Comparison of ENCODE assay signal across 33 cellular contexts in the genomic region with DNA sequence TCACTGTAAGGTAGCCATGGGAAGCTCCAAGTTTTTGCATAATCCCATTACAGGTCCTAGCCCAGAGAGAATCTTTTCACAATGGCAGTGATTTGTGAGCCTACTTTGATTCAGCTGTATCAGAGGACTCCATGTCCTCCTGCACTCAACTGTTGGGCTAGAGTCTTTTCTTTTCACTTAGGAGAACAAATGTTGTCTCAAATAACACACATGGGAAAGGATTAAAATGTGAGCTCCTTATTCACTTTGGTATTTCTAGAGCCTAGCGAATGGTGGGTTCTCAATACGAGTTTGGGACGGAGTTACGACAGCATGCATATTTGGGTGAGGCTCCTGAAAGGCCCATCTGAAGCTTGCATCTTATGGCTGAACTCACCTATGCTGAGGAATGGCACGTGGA.
DNase-seq lines count a peak whose midpoint lies in the region; ATAC-seq and TF ChIP-seq lines count a peak whose summit lies in the region.
"Had no signal": no experiment of that assay in that cellular context is flagged by ENCODE, and none has a peak within 500 bp of the region (broad histone marks: within the 10 kb centered on the region; RNA-seq: fewer than 3 reads in every experiment).

No MANE protein-coding gene starts in this region.

- H3K27ac ChIP-seq in neural progenitor cell: no peak overlapping the region
- H3K27ac ChIP-seq: 22Rv1; A549; BLaER1; BLaER1 treated with 17β-estradiol and CSF1 and Interleukin-3, amounts not matched to agents 10 nM and 100 nM; C4-2B had no signal

- no peak overlapping the region for H3K9ac ChIP-seq in neural progenitor cell
- H3K9ac ChIP-seq: BLaER1; BLaER1 treated with 17β-estradiol and CSF1 and Interleukin-3, amounts not matched to agents 10 nM and 100 nM had no signal

- H3K27me3 ChIP-seq in HAP-1 (ENCODE audit: low read depth): no peaks in the 10 kb centered on the region
- no peaks in the 10 kb centered on the region for H3K27me3 ChIP-seq in neural progenitor cell
- H3K27me3 ChIP-seq: BE2C; BLaER1; BLaER1 treated with 17β-estradiol and CSF1 and Interleukin-3, amounts not matched to agents 10 nM and 100 nM had no signal

- H3K4me1 ChIP-seq in HAP-1 (peaks cover 51% of the 10 kb centered on the region), neural progenitor cell (peaks cover 11% of the 10 kb centered on the region), mucosa of descending colon (ENCODE audit: low read depth) (no peaks in the 10 kb centered on the region)
- H3K4me1 ChIP-seq: A549, BE2C, BLaER1, Caco-2 had no signal

- ATAC-seq in mucosa of descending colon: no peak
- ATAC-seq: A549; CD8-positive, alpha-beta T cell had no signal

- intact Hi-C loops in mucosa of descending colon (cut with DNase I, micrococcal nuclease): no loop called here

- no peaks in the 10 kb centered on the region for H3K79me2 ChIP-seq in neural progenitor cell (ENCODE audit: low read depth)

- H3K36me3 ChIP-seq in HAP-1 (replicated peaks) (no peaks in the 10 kb centered on the region), neural progenitor cell (no peaks in the 10 kb centered on the region), mucosa of descending colon (ENCODE audit: low read depth) (no peaks in the 10 kb centered on the region)
- H3K36me3 ChIP-seq: BE2C; BLaER1; BLaER1 treated with 17β-estradiol and CSF1 and Interleukin-3, amounts not matched to agents 10 nM and 100 nM had no signal

- peaks cover 2% of the 10 kb centered on the region for H3K4me1 Mint-ChIP-seq in neural progenitor cell
- H3K4me1 Mint-ChIP-seq in glutamatergic neuron (ENCODE audit: low read depth, unreplicated experiment): peaks cover 3% of the 10 kb centered on the region
- H3K4me1 Mint-ChIP-seq: B cell; CD14-positive monocyte; CD4-positive, alpha-beta memory T cell; CD4-positive, CD25-positive, alpha-beta regulatory T cell; CD8-positive, alpha-beta memory T cell had no signal

- in situ Hi-C loops in HAP-1 (cut with MboI; ENCODE audit: low sequenced_read_pairs): no loop called here

- no peaks in the 10 kb centered on the region for H4K20me1 ChIP-seq in neural progenitor cell (ENCODE audit: low read depth)
- H4K20me1 ChIP-seq: BLaER1; BLaER1 treated with 17β-estradiol and CSF1 and Interleukin-3, amounts not matched to agents 10 nM and 100 nM had no signal

- H3K36me3 Mint-ChIP-seq in neural progenitor cell (no peaks in the 10 kb centered on the region), glutamatergic neuron (ENCODE audit: unreplicated experiment) (no peaks in the 10 kb centered on the region)
- H3K36me3 Mint-ChIP-seq: CD14-positive monocyte; CD4-positive, alpha-beta memory T cell; CD4-positive, CD25-positive, alpha-beta regulatory T cell; CD8-positive, alpha-beta T cell had no signal

- peak; percentile 66 for DNase-seq in NCI-H82 (lab: John Stamatoyannopoulos, UW)
- DNase-seq in NCI-H82 treated with DMSO at 0.1 percent for 48 hours (lab: John Stamatoyannopoulos, UW; ENCODE audit: unreplicated experiment): no peak
- peak; percentile 50 to 80 for DNase-seq in HAP-1 (ENCODE audit: low spot score in 2 of 2)
- DNase-seq in neural progenitor cell (ENCODE audit: low spot score): no peak
- no peak for DNase-seq in glutamatergic neuron
- no peak for DNase-seq in mucosa of descending colon
- DNase-seq: 8988T; ACHN; AML-193; BE2C; C1 segment of cervical spinal cord; Caco-2; Calu3; CD4-positive, alpha-beta memory T cell; CD4-positive, alpha-beta T cell; CD4-positive, CD25-positive, alpha-beta regulatory T cell; CD8-positive, alpha-beta memory T cell; CD8-positive, alpha-beta T cell; COR-L47; DMS 273 treated with DMSO at 0.1 percent for 48 hours; DMS153; DMS53; DMS79; DMS79 treated with DMSO at 0.1 percent for 48 hours; DND-41; EL had no signal

- H2AFZ ChIP-seq in neural progenitor cell (replicated peaks): peak overlapping the region; percentile 68

- H3K4me3 ChIP-seq in HAP-1 (no peak overlapping the region), neural progenitor cell (no peak overlapping the region), mucosa of descending colon (no peak overlapping the region)
- H3K4me3 ChIP-seq: A549; BLaER1; BLaER1 treated with 17β-estradiol and CSF1 and Interleukin-3, amounts not matched to agents 10 nM and 100 nM had no signal

- H3K27ac Mint-ChIP-seq in neural progenitor cell: no peak overlapping the region
- no peak overlapping the region for H3K27ac Mint-ChIP-seq in glutamatergic neuron (ENCODE audit: unreplicated experiment)
- H3K27ac Mint-ChIP-seq: B cell; CD14-positive monocyte; CD4-positive, alpha-beta T cell; CD4-positive, CD25-positive, alpha-beta regulatory T cell; CD8-positive, alpha-beta memory T cell; CD8-positive, alpha-beta T cell had no signal

- TF ChIP-seq CTCF in neural progenitor cell (IDR thresholded peaks at IDR 0.05) (no peak), glutamatergic neuron (IDR thresholded peaks at IDR 0.05; ENCODE audit: partially characterized antibody, unreplicated experiment) (no peak), mucosa of descending colon (IDR thresholded peaks at IDR 0.05) (no peak)

- H3F3A ChIP-seq in neural progenitor cell (ENCODE audit: low read depth): no peaks in the 10 kb centered on the region

- H3K9me3 Mint-ChIP-seq in neural progenitor cell (no peaks in the 10 kb centered on the region), glutamatergic neuron (ENCODE audit: unreplicated experiment) (no peaks in the 10 kb centered on the region)
- H3K9me3 Mint-ChIP-seq: CD4-positive, alpha-beta T cell; CD8-positive, alpha-beta T cell had no signal

- H3K4me2 ChIP-seq in neural progenitor cell: peak overlapping the region; percentile 17
- H3K4me2 ChIP-seq: A549; BLaER1; BLaER1 treated with 17β-estradiol and CSF1 and Interleukin-3, amounts not matched to agents 10 nM and 100 nM had no signal

- no peak overlapping the region for H3K4me3 Mint-ChIP-seq in neural progenitor cell
- H3K4me3 Mint-ChIP-seq in glutamatergic neuron (ENCODE audit: unreplicated experiment): no peak overlapping the region
- H3K4me3 Mint-ChIP-seq: B cell; CD14-positive monocyte; CD4-positive, alpha-beta memory T cell; CD4-positive, alpha-beta T cell; CD4-positive, CD25-positive, alpha-beta regulatory T cell; CD8-positive, alpha-beta memory T cell; CD8-positive, alpha-beta T cell had no signal

- H3K9me3 ChIP-seq in HAP-1: no peaks in the 10 kb centered on the region
- H3K9me3 ChIP-seq in neural progenitor cell (ENCODE audit: low read depth): no peaks in the 10 kb centered on the region
- no peaks in the 10 kb centered on the region for H3K9me3 ChIP-seq in mucosa of descending colon
- H3K9me3 ChIP-seq: A549; BE2C; BLaER1; BLaER1 treated with 17β-estradiol and CSF1 and Interleukin-3, amounts not matched to agents 10 nM and 100 nM; Caco-2 had no signal

- H3K27me3 Mint-ChIP-seq in neural progenitor cell (ENCODE audit: insufficient read depth, low read depth) (no peaks in the 10 kb centered on the region), glutamatergic neuron (ENCODE audit: unreplicated experiment) (no peaks in the 10 kb centered on the region)
- H3K27me3 Mint-ChIP-seq: B cell; CD4-positive, CD25-positive, alpha-beta regulatory T cell; CD8-positive, alpha-beta memory T cell had no signal

Comparison
In these comparisons a context has a peak if more than half of its experiments do, and no peak if none do; other contexts are left out.
1. DNase-seq: peak in NCI-H82 (single experiment) and HAP-1 (2 of 2); none in NCI-H82 treated with DMSO at 0.1 percent for 48 hours (single experiment), neural progenitor cell (single experiment), glutamatergic neuron (single experiment) and mucosa of descending colon (0 of 3).